1 cellular context compared by ENCODE assay signal in the genomic region with DNA sequence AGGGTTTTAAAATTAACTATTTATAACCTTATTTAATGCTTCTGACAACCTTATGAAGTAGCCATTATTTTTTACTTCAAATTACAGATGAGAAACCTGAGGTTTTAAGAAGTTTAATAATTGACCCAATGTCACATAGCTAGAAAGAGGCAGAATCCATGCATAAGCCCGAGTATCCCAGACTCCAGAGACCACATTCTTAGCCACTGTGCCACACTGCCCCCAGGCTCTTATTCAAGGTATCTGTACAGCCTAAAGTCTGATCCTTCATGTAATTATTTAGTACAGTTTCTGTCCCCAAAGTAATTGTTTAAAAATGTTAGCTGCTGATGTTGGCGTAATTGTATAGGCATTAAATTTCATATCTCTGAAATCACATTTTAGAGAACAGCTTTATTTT.
TF ChIP-seq lines count a peak whose summit lies in the region.

No MANE protein-coding gene starts in this region.

TF ChIP-seq in K562, 482 proteins besides CTCF, POLR2A, EP300 and RAD21 (continued from another document):
- TF ChIP-seq ZNF280A (IDR thresholded peaks at IDR 0.05; ENCODE audit: low read depth, partially characterized antibody) (no peak), AFF4 (CRISPR knock-in tag; IDR thresholded peaks at IDR 0.05) (no peak)
